In genomic region chr4:138935135-138935795, GRCh38 we compare ENCODE assay signal across 26 cellular contexts.
DNase-seq lines count a peak whose midpoint lies in the region; ATAC-seq, FAIRE-seq and TF ChIP-seq lines count a peak whose summit lies in the region.
"Had no signal": no experiment of that assay in that cellular context is flagged by ENCODE, and none has a peak within 500 bp of the region (broad histone marks: within the 10 kb centered on the region; RNA-seq: fewer than 3 reads in every experiment).

No MANE protein-coding gene starts in this region.

- no peaks in the 10 kb centered on the region for H3K79me2 ChIP-seq in hepatocyte

- no peak for TF ChIP-seq POLR2A in adrenal gland (IDR thresholded peaks at IDR 0.05)

- H3K4me1 ChIP-seq in hepatocyte (ENCODE audit: insufficient read depth) (peaks cover 6% of the 10 kb centered on the region), pancreas (no peaks in the 10 kb centered on the region), adrenal gland (replicated peaks in 1 of 2) (no peaks in the 10 kb centered on the region)
- H3K4me1 ChIP-seq: BE2C, BLaER1 had no signal

- H3K36me3 ChIP-seq in hepatocyte (replicated peaks; ENCODE audit: insufficient read depth, low read depth) = no peaks in the 10 kb centered on the region
- no peaks in the 10 kb centered on the region for H3K36me3 ChIP-seq in pancreas
- no peaks in the 10 kb centered on the region for H3K36me3 ChIP-seq in adrenal gland (replicated peaks in 1 of 2)
- H3K36me3 ChIP-seq: BE2C, BLaER1 had no signal

- H3K9me2 ChIP-seq in hepatocyte (replicated peaks; ENCODE audit: insufficient read depth) = no peaks in the 10 kb centered on the region

- WGBS in hepatocyte (ENCODE audit: low lambda C conversion rate, missing lambda C conversion rate) = 25% methylated on average over 4 of the region's 4 CpGs
- 50 to 54% methylated on average over 4 of the region's 4 CpGs for WGBS in pancreas, 2 donors
- WGBS in adrenal gland, 4 donors = 69 to 78% (median 70%) methylated on average over 4 of the region's 4 CpGs

- TF ChIP-seq CTCF in LNCaP clone FGC (IDR thresholded peaks at IDR 0.05; ENCODE audit: control insufficient read depth, extremely low read depth, insufficient read depth) (no peak), hepatocyte (IDR thresholded peaks at IDR 0.05; ENCODE audit: poor library complexity) (no peak), pancreas (IDR thresholded peaks at IDR 0.05) (no peak), adrenal gland (IDR thresholded peaks at IDR 0.05) (no peak)

- H3K27me3 ChIP-seq in hepatocyte (no peaks in the 10 kb centered on the region), pancreas (no peaks in the 10 kb centered on the region), adrenal gland (no peaks in the 10 kb centered on the region)
- H3K27me3 ChIP-seq: BE2C, BLaER1 had no signal

- no peak for ATAC-seq in pancreas
- no peak for ATAC-seq in GM18909 (IDR thresholded peaks at IDR 0.05; ENCODE audit: poor library complexity, unreplicated experiment)
- ATAC-seq: GM12878 had no signal

- H3K4me2 ChIP-seq in hepatocyte = no peak overlapping the region
- H3K4me2 ChIP-seq: BLaER1 had no signal

- no peak overlapping the region for H2AFZ ChIP-seq in hepatocyte

- peak; percentile 56 for FAIRE-seq in pancreas (lab: Jason Lieb, UNC)
- FAIRE-seq: A204.1, GM12878, GM12892, GM18507, GM19239 had no signal

- H4K20me1 ChIP-seq in hepatocyte (ENCODE audit: insufficient read depth, poor library complexity, severe bottlenecking) = no peaks in the 10 kb centered on the region
- H4K20me1 ChIP-seq: BLaER1 had no signal

- H3K4me3 ChIP-seq in LNCaP clone FGC (ENCODE audit: low read depth, low read length) = no peak overlapping the region
- no peak overlapping the region for H3K4me3 ChIP-seq in hepatocyte
- H3K4me3 ChIP-seq in pancreas = no peak overlapping the region
- no peak overlapping the region for H3K4me3 ChIP-seq in adrenal gland
- H3K4me3 ChIP-seq: BLaER1, GM12878 had no signal

- H3K27ac ChIP-seq in hepatocyte = peak overlapping the region; percentile 59
- H3K27ac ChIP-seq in pancreas = no peak overlapping the region
- no peak overlapping the region for H3K27ac ChIP-seq in adrenal gland
- H3K27ac ChIP-seq: BLaER1 had no signal

- peak; percentile 65 for DNase-seq in LNCaP clone FGC (ENCODE audit: low read depth)
- DNase-seq in hepatocyte (ENCODE audit: low spot score) = no peak
- no peak for DNase-seq in pancreas
- DNase-seq in adrenal gland = no peak
- no peak for DNase-seq in T-helper 2 cell
- DNase-seq: 8988T; ACHN; BE2C; C1 segment of cervical spinal cord; CD4-positive, alpha-beta memory T cell; CD4-positive, CD25-positive, alpha-beta regulatory T cell; CD8-positive, alpha-beta memory T cell; COR-L47; DMS 273 treated with DMSO at 0.1 percent for 48 hours; DMS153; DMS79; DND-41; EL; GDM1 had no signal

- intact Hi-C loops in pancreas (cut with DNase I) (no loop called here), adrenal gland (cut with DNase I) (no loop called here)

- no peaks in the 10 kb centered on the region for H3K9me3 ChIP-seq in hepatocyte (ENCODE audit: low read depth)
- no peaks in the 10 kb centered on the region for H3K9me3 ChIP-seq in pancreas
- no peaks in the 10 kb centered on the region for H3K9me3 ChIP-seq in adrenal gland (replicated peaks in 1 of 3)
- H3K9me3 ChIP-seq: BE2C, BLaER1 had no signal
